ENCODE assay signal across 1 cellular context in the genomic region with DNA sequence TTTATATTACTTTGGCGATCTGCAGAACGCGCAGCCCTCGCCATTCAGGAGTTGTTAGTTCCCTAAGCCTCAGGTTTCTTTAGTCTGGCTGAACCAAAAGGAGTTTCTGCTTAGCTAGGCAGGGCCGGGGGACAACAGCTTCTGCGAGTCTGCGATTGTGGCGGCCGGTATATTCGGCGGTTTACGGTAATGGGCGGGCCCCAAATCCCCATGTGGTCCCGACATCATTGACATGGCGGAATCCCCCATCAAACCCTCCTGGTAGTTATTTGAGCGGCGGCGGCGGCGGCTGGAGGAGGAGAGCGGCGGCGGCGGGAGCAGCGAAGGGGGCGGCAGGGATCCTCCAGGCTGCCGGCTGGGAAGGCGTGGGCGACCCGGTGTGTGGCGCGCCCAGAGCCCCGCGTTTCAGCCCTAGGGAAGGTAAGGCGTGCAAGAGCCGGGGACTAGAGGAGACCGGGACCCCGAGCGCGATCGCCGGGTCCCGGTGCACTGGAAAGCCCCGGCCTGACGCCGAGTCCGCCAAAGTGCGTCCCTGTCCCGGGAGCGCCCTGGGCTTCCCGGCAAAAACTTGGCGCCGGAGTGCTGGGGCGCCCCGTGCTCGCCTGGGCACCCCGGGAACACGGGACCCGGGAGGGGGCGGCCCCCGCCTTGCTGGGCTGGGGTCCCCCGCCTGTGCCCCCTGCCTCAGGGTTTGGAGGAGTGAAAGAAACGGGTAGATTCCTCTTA.
A peak's percentile ranks its signal among the peaks of the same experiment; 100 is the strongest.
TF ChIP-seq lines count a peak whose summit lies in the region.

Gene FNDC3B (plus strand): TSS at position 227 of the 726 bp plus-strand sequence. CDS start 72,902 bp downstream, outside the sequence.

TF ChIP-seq in K562, 482 proteins besides CTCF, POLR2A, EP300 and RAD21 (continued from another document and continues in another):
- TF ChIP-seq, protein P1, sequence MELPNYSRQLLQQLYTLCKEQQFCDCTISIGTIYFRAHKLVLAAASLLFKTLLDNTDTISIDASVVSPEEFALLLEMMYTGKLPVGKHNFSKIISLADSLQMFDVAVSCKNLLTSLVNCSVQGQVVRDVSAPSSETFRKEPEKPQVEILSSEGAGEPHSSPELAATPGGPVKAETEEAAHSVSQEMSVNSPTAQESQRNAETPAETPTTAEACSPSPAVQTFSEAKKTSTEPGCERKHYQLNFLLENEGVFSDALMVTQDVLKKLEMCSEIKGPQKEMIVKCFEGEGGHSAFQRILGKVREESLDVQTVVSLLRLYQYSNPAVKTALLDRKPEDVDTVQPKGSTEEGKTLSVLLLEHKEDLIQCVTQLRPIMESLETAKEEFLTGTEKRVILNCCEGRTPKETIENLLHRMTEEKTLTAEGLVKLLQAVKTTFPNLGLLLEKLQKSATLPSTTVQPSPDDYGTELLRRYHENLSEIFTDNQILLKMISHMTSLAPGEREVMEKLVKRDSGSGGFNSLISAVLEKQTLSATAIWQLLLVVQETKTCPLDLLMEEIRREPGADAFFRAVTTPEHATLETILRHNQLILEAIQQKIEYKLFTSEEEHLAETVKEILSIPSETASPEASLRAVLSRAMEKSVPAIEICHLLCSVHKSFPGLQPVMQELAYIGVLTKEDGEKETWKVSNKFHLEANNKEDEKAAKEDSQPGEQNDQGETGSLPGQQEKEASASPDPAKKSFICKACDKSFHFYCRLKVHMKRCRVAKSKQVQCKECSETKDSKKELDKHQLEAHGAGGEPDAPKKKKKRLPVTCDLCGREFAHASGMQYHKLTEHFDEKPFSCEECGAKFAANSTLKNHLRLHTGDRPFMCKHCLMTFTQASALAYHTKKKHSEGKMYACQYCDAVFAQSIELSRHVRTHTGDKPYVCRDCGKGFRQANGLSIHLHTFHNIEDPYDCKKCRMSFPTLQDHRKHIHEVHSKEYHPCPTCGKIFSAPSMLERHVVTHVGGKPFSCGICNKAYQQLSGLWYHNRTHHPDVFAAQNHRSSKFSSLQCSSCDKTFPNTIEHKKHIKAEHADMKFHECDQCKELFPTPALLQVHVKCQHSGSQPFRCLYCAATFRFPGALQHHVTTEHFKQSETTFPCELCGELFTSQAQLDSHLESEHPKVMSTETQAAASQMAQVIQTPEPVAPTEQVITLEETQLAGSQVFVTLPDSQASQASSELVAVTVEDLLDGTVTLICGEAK (IDR thresholded peaks at IDR 0.05) = peak; percentile 71
- TF ChIP-seq, protein P1 (CRISPR knock-in tag; IDR thresholded peaks at IDR 0.05) = no peak
- peak; percentile 86 for TF ChIP-seq RBFOX2 (IDR thresholded peaks at IDR 0.05; ENCODE audit: low read depth, low read length)
- no peak for TF ChIP-seq MCM7 (IDR thresholded peaks at IDR 0.05)
- peak; percentile 86 for TF ChIP-seq GTF2E2 (tag; IDR thresholded peaks at IDR 0.05)
- TF ChIP-seq POLR2AphosphoS5 (IDR thresholded peaks at IDR 0.05; ENCODE audit: control insufficient read depth, insufficient read depth, low read depth, low read length) = peak; percentile 86
- TF ChIP-seq NFRKB (IDR thresholded peaks at IDR 0.05; ENCODE audit: low read depth) = peak; percentile 85; the same call in 1 of the 2 replicates
- TF ChIP-seq ZNF696 (CRISPR knock-in tag; conservative IDR thresholded peaks at IDR 0.05) = no peak
- peak; percentile 59 for TF ChIP-seq JUND (IDR thresholded peaks at IDR 0.05; ENCODE audit: borderline replicate concordance, low read depth, low read length)
- TF ChIP-seq JUND (tag; IDR thresholded peaks at IDR 0.05; ENCODE audit: borderline replicate concordance, low read depth, low read length) = no peak; the same call in 2 of the 3 replicates
- TF ChIP-seq HNRNPLL (IDR thresholded peaks at IDR 0.05; ENCODE audit: low read depth, low read length, poor library complexity, severe bottlenecking) = peak; percentile 25
- no peak for TF ChIP-seq RBM25 (IDR thresholded peaks at IDR 0.05; ENCODE audit: low read depth, low read length, severe bottlenecking)
- TF ChIP-seq GABPA (tag; conservative IDR thresholded peaks at IDR 0.05; ENCODE audit: low read depth) = 0 out of 2 replicates have a peak, but pooled peaks have one; percentile 15
- TF ChIP-seq ZNF274 (IDR thresholded peaks at IDR 0.05; ENCODE audit: borderline replicate concordance, low read depth, low read length) = no peak
- TF ChIP-seq KAT2B (IDR thresholded peaks at IDR 0.05; ENCODE audit: low read depth, low read length) = no peak
- TF ChIP-seq, protein P2, sequence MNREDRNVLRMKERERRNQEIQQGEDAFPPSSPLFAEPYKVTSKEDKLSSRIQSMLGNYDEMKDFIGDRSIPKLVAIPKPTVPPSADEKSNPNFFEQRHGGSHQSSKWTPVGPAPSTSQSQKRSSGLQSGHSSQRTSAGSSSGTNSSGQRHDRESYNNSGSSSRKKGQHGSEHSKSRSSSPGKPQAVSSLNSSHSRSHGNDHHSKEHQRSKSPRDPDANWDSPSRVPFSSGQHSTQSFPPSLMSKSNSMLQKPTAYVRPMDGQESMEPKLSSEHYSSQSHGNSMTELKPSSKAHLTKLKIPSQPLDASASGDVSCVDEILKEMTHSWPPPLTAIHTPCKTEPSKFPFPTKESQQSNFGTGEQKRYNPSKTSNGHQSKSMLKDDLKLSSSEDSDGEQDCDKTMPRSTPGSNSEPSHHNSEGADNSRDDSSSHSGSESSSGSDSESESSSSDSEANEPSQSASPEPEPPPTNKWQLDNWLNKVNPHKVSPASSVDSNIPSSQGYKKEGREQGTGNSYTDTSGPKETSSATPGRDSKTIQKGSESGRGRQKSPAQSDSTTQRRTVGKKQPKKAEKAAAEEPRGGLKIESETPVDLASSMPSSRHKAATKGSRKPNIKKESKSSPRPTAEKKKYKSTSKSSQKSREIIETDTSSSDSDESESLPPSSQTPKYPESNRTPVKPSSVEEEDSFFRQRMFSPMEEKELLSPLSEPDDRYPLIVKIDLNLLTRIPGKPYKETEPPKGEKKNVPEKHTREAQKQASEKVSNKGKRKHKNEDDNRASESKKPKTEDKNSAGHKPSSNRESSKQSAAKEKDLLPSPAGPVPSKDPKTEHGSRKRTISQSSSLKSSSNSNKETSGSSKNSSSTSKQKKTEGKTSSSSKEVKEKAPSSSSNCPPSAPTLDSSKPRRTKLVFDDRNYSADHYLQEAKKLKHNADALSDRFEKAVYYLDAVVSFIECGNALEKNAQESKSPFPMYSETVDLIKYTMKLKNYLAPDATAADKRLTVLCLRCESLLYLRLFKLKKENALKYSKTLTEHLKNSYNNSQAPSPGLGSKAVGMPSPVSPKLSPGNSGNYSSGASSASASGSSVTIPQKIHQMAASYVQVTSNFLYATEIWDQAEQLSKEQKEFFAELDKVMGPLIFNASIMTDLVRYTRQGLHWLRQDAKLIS (CRISPR knock-in tag; IDR thresholded peaks at IDR 0.05) = 0 out of 2 replicates have a peak, but pooled peaks have one; percentile 3
- TF ChIP-seq CBFA2T3 (IDR thresholded peaks at IDR 0.05) = no peak; the same call in 1 of the 2 replicates
- no peak for TF ChIP-seq HDAC3 (IDR thresholded peaks at IDR 0.05; ENCODE audit: borderline replicate concordance, partially characterized antibody)
- peak; percentile 53 for TF ChIP-seq PRPF4 (IDR thresholded peaks at IDR 0.05; ENCODE audit: insufficient read depth, low read depth, low read length, poor library complexity, severe bottlenecking)
- TF ChIP-seq DPF2 (IDR thresholded peaks at IDR 0.05) = 0 out of 2 replicates have a peak, but pooled peaks have one; percentile 6
- TF ChIP-seq BHLHE40 (IDR thresholded peaks at IDR 0.05; ENCODE audit: low read length) = no peak
- TF ChIP-seq ETS2 (tag; IDR thresholded peaks at IDR 0.05; ENCODE audit: borderline replicate concordance, poor library complexity, severe bottlenecking) = no peak
- no peak for TF ChIP-seq ZNF589 (CRISPR knock-in tag; IDR thresholded peaks at IDR 0.05; ENCODE audit: low read depth)
- TF ChIP-seq, protein P3, sequence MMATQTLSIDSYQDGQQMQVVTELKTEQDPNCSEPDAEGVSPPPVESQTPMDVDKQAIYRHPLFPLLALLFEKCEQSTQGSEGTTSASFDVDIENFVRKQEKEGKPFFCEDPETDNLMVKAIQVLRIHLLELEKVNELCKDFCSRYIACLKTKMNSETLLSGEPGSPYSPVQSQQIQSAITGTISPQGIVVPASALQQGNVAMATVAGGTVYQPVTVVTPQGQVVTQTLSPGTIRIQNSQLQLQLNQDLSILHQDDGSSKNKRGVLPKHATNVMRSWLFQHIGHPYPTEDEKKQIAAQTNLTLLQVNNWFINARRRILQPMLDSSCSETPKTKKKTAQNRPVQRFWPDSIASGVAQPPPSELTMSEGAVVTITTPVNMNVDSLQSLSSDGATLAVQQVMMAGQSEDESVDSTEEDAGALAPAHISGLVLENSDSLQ (IDR thresholded peaks at IDR 0.05) = peak; percentile 54; the same call in 1 of the 2 replicates
- no peak for TF ChIP-seq NR3C1 (CRISPR knock-in tag; IDR thresholded peaks at IDR 0.05)
- no peak for TF ChIP-seq ZSCAN29 (IDR thresholded peaks at IDR 0.05)
- TF ChIP-seq ZNF263 (CRISPR knock-in tag; IDR thresholded peaks at IDR 0.05; ENCODE audit: borderline replicate concordance) = no peak; the same call in 1 of the 2 replicates
- no peak for TF ChIP-seq E2F1 (CRISPR knock-in tag; IDR thresholded peaks at IDR 0.05)
- no peak for TF ChIP-seq PHTF2 (CRISPR knock-in tag; IDR thresholded peaks at IDR 0.05)
- TF ChIP-seq ZNF232 (CRISPR knock-in tag; IDR thresholded peaks at IDR 0.05) = no peak
- TF ChIP-seq TRIM28 (IDR thresholded peaks at IDR 0.05) = no peak
- TF ChIP-seq DMBX1 (CRISPR knock-in tag; IDR thresholded peaks at IDR 0.05; ENCODE audit: borderline replicate concordance) = no peak
- TF ChIP-seq MAFG (tag; conservative IDR thresholded peaks at IDR 0.05) = peak; percentile 57
- TF ChIP-seq, protein P4, sequence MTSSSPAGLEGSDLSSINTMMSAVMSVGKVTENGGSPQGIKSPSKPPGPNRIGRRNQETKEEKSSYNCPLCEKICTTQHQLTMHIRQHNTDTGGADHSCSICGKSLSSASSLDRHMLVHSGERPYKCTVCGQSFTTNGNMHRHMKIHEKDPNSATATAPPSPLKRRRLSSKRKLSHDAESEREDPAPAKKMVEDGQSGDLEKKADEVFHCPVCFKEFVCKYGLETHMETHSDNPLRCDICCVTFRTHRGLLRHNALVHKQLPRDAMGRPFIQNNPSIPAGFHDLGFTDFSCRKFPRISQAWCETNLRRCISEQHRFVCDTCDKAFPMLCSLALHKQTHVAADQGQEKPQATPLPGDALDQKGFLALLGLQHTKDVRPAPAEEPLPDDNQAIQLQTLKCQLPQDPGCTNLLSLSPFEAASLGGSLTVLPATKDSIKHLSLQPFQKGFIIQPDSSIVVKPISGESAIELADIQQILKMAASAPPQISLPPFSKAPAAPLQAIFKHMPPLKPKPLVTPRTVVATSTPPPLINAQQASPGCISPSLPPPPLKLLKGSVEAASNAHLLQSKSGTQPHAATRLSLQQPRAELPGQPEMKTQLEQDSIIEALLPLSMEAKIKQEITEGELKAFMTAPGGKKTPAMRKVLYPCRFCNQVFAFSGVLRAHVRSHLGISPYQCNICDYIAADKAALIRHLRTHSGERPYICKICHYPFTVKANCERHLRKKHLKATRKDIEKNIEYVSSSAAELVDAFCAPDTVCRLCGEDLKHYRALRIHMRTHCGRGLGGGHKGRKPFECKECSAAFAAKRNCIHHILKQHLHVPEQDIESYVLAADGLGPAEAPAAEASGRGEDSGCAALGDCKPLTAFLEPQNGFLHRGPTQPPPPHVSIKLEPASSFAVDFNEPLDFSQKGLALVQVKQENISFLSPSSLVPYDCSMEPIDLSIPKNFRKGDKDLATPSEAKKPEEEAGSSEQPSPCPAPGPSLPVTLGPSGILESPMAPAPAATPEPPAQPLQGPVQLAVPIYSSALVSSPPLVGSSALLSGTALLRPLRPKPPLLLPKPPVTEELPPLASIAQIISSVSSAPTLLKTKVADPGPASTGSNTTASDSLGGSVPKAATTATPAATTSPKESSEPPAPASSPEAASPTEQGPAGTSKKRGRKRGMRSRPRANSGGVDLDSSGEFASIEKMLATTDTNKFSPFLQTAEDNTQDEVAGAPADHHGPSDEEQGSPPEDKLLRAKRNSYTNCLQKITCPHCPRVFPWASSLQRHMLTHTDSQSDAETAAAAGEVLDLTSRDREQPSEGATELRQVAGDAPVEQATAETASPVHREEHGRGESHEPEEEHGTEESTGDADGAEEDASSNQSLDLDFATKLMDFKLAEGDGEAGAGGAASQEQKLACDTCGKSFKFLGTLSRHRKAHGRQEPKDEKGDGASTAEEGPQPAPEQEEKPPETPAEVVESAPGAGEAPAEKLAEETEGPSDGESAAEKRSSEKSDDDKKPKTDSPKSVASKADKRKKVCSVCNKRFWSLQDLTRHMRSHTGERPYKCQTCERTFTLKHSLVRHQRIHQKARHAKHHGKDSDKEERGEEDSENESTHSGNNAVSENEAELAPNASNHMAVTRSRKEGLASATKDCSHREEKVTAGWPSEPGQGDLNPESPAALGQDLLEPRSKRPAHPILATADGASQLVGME (CRISPR knock-in tag; IDR thresholded peaks at IDR 0.05) = no peak
- TF ChIP-seq FOXK2 (conservative IDR thresholded peaks at IDR 0.05 in 1 of 2, IDR thresholded peaks at IDR 0.05 in 1 of 2; ENCODE audit: low read depth in 2 of 2) = peak; percentile 61 to 79
- TF ChIP-seq FOXA3 (CRISPR knock-in tag; conservative IDR thresholded peaks at IDR 0.05 in 1 of 2, IDR thresholded peaks at IDR 0.05 in 1 of 2) = no peak; a peak in 1 of 4 replicates
- TF ChIP-seq SIRT6 (IDR thresholded peaks at IDR 0.05; ENCODE audit: low read depth, low read length) = no peak
